ENCODE assay signal across 2 cellular contexts in genomic region chr14:96345669-96346068, GRCh38.
TF ChIP-seq lines count a peak whose summit lies in the region.

No MANE protein-coding gene starts in this region.

TF ChIP-seq in HepG2, 621 proteins besides CTCF, POLR2A, EP300 and RAD21:
- peak; percentile 55 for TF ChIP-seq ZBTB40 (IDR thresholded peaks at IDR 0.05)
- TF ChIP-seq ZBTB40 (CRISPR knock-in tag; IDR thresholded peaks at IDR 0.05), result no peak; the same call in 1 of the 2 replicates
- TF ChIP-seq SMAD1 (CRISPR knock-in tag; IDR thresholded peaks at IDR 0.05; ENCODE audit: borderline replicate concordance, low read depth), result no peak

TF ChIP-seq in K562, 482 proteins besides CTCF, POLR2A, EP300 and RAD21:
- TF ChIP-seq XRCC4 (IDR thresholded peaks at IDR 0.05; ENCODE audit: extremely low read depth, insufficient read depth, insufficient read length) (no peak), ASH1L (IDR thresholded peaks at IDR 0.05; ENCODE audit: borderline replicate concordance, low read depth, partially characterized antibody) (no peak), NELFE (IDR thresholded peaks at IDR 0.05; ENCODE audit: insufficient read depth, insufficient read length) (no peak), SIN3A (IDR thresholded peaks at IDR 0.05; ENCODE audit: borderline replicate concordance in 2 of 2, control insufficient read depth in 1 of 2, low read depth in 2 of 2, low read length in 2 of 2) (no peak), ZBTB40 (IDR thresholded peaks at IDR 0.05) (peak; percentile 93), ZBTB40 (CRISPR knock-in tag; IDR thresholded peaks at IDR 0.05) (peak; percentile 78)
TF ChIP-seq in K562: peak in this region for 1.
